ENCODE assay signal across 8 cellular contexts in the genomic region with DNA sequence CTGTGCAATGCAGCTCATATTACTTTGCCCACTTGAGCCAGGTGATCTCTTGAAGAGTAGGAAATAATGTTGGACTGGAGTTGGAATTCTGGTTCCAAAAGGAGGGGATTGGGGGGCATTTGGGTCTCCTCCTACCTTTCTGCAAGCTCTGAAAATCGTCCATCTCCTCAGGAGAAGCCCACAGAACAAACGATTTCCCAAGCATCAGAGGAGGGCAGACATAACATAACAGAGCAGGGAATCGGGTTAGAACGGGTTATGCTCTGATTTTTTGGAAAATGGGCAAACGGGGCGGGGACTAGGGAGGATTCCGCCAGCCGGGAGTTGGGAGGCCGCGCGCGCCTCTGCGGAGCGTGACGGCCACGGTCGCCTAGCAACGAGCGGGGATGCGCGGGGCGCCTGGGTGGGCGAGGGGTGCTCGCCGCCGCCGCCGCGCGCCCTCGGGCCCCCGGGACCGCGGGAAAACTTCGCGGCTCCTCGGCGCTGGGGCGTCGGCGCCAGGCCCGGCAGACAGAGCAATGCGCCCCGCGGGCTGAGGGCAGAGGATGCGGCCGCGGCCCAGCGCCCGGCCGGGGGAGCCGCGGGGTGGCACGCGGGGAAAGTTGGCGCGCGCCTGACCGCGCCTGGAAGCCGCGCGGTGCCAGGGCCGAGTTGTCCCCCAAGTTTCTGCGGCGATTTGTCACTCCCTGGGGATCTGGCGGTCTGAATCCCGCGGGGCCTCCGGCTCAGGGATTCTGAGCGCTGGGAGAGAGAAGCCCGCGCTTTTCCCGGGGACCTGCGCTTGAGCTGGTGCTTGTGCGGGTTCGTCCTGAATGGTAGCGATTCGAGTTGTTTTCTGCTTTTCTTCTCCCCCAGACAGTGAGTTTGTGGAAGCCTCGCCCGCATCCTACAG. TPM values are rescaled to one million over a fixed set of nuclear protein-coding genes. Genes with fewer than 3 reads are reported as not detected.
DNase-seq lines count a peak whose midpoint lies in the region; ATAC-seq, FAIRE-seq and TF ChIP-seq lines count a peak whose summit lies in the region.

No MANE protein-coding gene starts in this region.

- peak overlapping the region; percentile 55 for H3K4me3 ChIP-seq in BJ (ENCODE audit: low read depth, low read length)
- H3K4me3 ChIP-seq in SJCRH30, result peak overlapping the region; percentile 70
- peak overlapping the region; percentile 34 for H3K4me3 ChIP-seq in mucosa of stomach (ENCODE audit: low read length)
- peak overlapping the region; percentile 65 for H3K4me3 ChIP-seq in urinary bladder (ENCODE audit: low read depth, low read length)

- no peaks in the 10 kb centered on the region; the same call in 1 of the 2 replicates for H3K9me3 ChIP-seq in SJCRH30 (replicated peaks)
- H3K9me3 ChIP-seq in mucosa of stomach (ENCODE audit: control insufficient read depth, low read length), result no peaks in the 10 kb centered on the region

- H3K9ac ChIP-seq in mucosa of stomach (ENCODE audit: low read length), result peak overlapping the region; percentile 32

- CTCF ChIA-PET in BJ (lab: Yijun Ruan, JAX), result interaction anchor here (0.8 to 7.1 kb wide), 15 partner anchors 8 to 228 kb away, joined by 3 to 43 read pairs (median 4); no protein-coding TSS in a partner anchor

- no peak for TF ChIP-seq POLR2A in H54 (IDR thresholded peaks at IDR 0.05; ENCODE audit: low read depth, low read length)

- no peak for TF ChIP-seq CTCF in BJ (IDR thresholded peaks at IDR 0.05; ENCODE audit: insufficient read depth, low read depth, low read length)

- FAIRE-seq in H54 (lab: Jason Lieb, UNC), result no peak

- H3K27me3 ChIP-seq in BJ (ENCODE audit: control insufficient read depth, insufficient read depth, low read length) (no peaks in the 10 kb centered on the region), SJCRH30 (no peaks in the 10 kb centered on the region), mucosa of stomach (ENCODE audit: control insufficient read depth, insufficient read depth, low read length) (peaks cover 27% of the 10 kb centered on the region)

- peak overlapping the region; percentile 14; the same call in 1 of the 2 replicates for H3K27ac ChIP-seq in SJCRH30
- peak overlapping the region; percentile 51 for H3K27ac ChIP-seq in epithelial cell of prostate
- no peak overlapping the region for H3K27ac ChIP-seq in urinary bladder (ENCODE audit: low read depth)

- under 1% methylated on average over 81 of the region's 81 CpGs for WGBS in urinary bladder

- POLR2A ChIA-PET in BJ (lab: Charles Lee), result no interaction called here

- no peaks in the 10 kb centered on the region for H3K36me3 ChIP-seq in BJ (ENCODE audit: control insufficient read depth, insufficient read depth, low read length)
- H3K36me3 ChIP-seq in SJCRH30, result no peaks in the 10 kb centered on the region
- no peaks in the 10 kb centered on the region for H3K36me3 ChIP-seq in mucosa of stomach (ENCODE audit: control insufficient read depth, insufficient read depth, low read length)
- H3K36me3 ChIP-seq in urinary bladder (ENCODE audit: insufficient read depth), result no peaks in the 10 kb centered on the region

- DNase-seq in BJ (ENCODE audit: low read depth) (no peak), H54 (ENCODE audit: insufficient read length, low spot score) (peak; percentile 38), SJCRH30 (peak; percentile 62 to 64), epithelial cell of prostate (ENCODE audit: low read depth, low spot score) (no peak), SIG-M5 (lab: John Stamatoyannopoulos, UW) (no peak)

- H3K4me1 ChIP-seq in SJCRH30, result peaks cover 17% of the 10 kb centered on the region
- peaks cover 7% of the 10 kb centered on the region for H3K4me1 ChIP-seq in mucosa of stomach (ENCODE audit: control insufficient read depth, insufficient read depth, low read length)
- H3K4me1 ChIP-seq in urinary bladder (ENCODE audit: insufficient read depth), result no peaks in the 10 kb centered on the region

- ATAC-seq in GM19035 (IDR thresholded peaks at IDR 0.05; ENCODE audit: unreplicated experiment), result no peak

RNA-seq across cellular contexts. Expression of gene AMOTL1, which starts 27.8 kb away (rescaled TPM):
- polyA plus RNA-seq in BJ (2011; rRNA removed) (21.5 and 25.5 TPM in 2 replicates), urinary bladder (48.2 TPM)
- polyA minus RNA-seq in BJ (2011; rRNA and poly(A)+ RNA removed), result 37.6 and 44.4 TPM in 2 replicates
- 52.5 and 57.4 TPM in 2 replicates for total RNA-seq in SJCRH30 (2014; rRNA removed; shearing (Covaris generic))
- total RNA-seq in urinary bladder, result 79.3 TPM

Comparison
In these comparisons a context has a peak if more than half of its experiments do, and no peak if none do; other contexts are left out.
1. DNase-seq: peak in H54 (single experiment) and SJCRH30 (2 of 2); none in BJ (single experiment), epithelial cell of prostate (single experiment) and SIG-M5 (single experiment).
2. Peak in every context shown above with its lines, with median percentiles within 50 percentile points of each other: H3K4me3 ChIP-seq.